In the genomic region with DNA sequence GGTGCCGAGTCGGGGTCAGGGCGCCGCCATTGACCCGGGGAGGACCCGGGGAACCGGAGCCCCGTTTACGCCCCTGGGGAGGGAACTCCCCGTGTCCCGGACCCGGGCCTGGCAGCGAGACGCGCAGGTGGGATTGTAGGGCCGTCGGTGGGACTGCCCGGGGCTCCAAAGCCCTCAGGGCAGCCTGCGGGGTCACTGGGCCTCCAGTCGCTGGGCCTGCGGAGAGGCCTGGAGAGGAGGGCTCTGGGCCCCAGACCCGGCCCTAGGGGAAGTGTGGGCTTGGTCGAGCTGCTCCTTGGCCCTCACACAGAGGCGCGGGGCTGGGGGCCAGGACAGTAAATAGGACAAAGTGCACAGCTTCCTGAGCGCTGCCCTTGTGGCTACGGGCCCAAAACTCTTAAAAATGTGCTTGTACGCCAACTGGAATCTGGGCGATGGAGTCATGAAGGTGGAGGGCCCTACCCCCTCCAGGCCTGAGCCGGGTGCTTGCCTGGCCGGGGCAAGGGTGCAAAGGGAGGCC, we compare ENCODE assay signal across 7 cellular contexts. TPM values are rescaled to one million over a fixed set of nuclear protein-coding genes. Genes with fewer than 3 reads are reported as not detected.
DNase-seq lines count a peak whose midpoint lies in the region; ATAC-seq and TF ChIP-seq lines count a peak whose summit lies in the region.

No MANE protein-coding gene starts in this region.

- ATAC-seq in HG02642 (IDR thresholded peaks at IDR 0.05; ENCODE audit: poor library complexity, unreplicated experiment) (peak; percentile 19), HG02970 (IDR thresholded peaks at IDR 0.05; ENCODE audit: low FRiP score, unreplicated experiment) (no peak), GM18511 (IDR thresholded peaks at IDR 0.05; ENCODE audit: unreplicated experiment) (no peak)

- intact Hi-C loops in thyroid gland (cut with DNase I): no loop called here

- 30 to 71% methylated on average over 3 to 12 of the region's 31 CpGs for WGBS in thyroid gland, 2 donors

- H3K27me3 ChIP-seq in kidney epithelial cell (ENCODE audit: control insufficient read depth, insufficient read depth, low read length) (no peaks in the 10 kb centered on the region), thyroid gland (no peaks in the 10 kb centered on the region)

- no peak for TF ChIP-seq POLR2A in thyroid gland (IDR thresholded peaks at IDR 0.05)

- TF ChIP-seq CTCF in kidney epithelial cell (IDR thresholded peaks at IDR 0.05; ENCODE audit: insufficient read depth, low read length, poor library complexity, severe bottlenecking): no peak
- TF ChIP-seq CTCF in thyroid gland (IDR thresholded peaks at IDR 0.05): no peak

- no peaks in the 10 kb centered on the region for H3K36me3 ChIP-seq in kidney epithelial cell (ENCODE audit: control insufficient read depth, insufficient read depth, low read length)
- no peaks in the 10 kb centered on the region for H3K36me3 ChIP-seq in thyroid gland

- peaks cover 5 to 17% of the 10 kb centered on the region in 2 donors for H3K4me1 ChIP-seq in thyroid gland

- DNase-seq in astrocyte of the hippocampus (ENCODE audit: low read depth, low spot score) (peak; percentile 19), kidney epithelial cell (ENCODE audit: low read depth) (no peak), thyroid gland (peak; percentile 29 to 43)
- DNase-seq in central memory CD4-positive, alpha-beta T cell: no peak

- no peaks in the 10 kb centered on the region for H3K9me3 ChIP-seq in thyroid gland

- H3K27ac ChIP-seq in thyroid gland: peak overlapping the region in 2 of 3 donors; percentile 63 to 70

- H3K4me3 ChIP-seq in kidney epithelial cell (ENCODE audit: low read depth, low read length): peak overlapping the region; percentile 50
- H3K4me3 ChIP-seq in thyroid gland (replicated peaks in 1 of 3): peak overlapping the region; percentile 41 to 59 (median 51)

RNA-seq across cellular contexts. Expression of a gene that starts 0.7 kb away (rescaled TPM):
- total RNA-seq in kidney epithelial cell: 31.6 and 35.1 TPM in 2 replicates
- total RNA-seq in thyroid gland: 10 to 100 TPM; 22.4 to 85.4 (median 69.1) TPM

Comparison
In these comparisons a context has a peak if more than half of its experiments do, and no peak if none do; other contexts are left out.
1. DNase-seq: peak in astrocyte of the hippocampus (single experiment) and thyroid gland (2 of 2); none in kidney epithelial cell (single experiment) and central memory CD4-positive, alpha-beta T cell (single experiment).